Comparison of ENCODE assay signal across 1 cellular context in genomic region chr2:231666171-231667095, GRCh38.
TF ChIP-seq lines count a peak whose summit lies in the region.

No MANE protein-coding gene starts in this region.

TF ChIP-seq in HepG2, 621 proteins besides CTCF, POLR2A, EP300 and RAD21 (continued from another document and continues in another):
- TF ChIP-seq CBX1 (IDR thresholded peaks at IDR 0.05; ENCODE audit: low read depth) (no peak), TBP (CRISPR knock-in tag; IDR thresholded peaks at IDR 0.05) (no peak), HDAC6 (IDR thresholded peaks at IDR 0.05; ENCODE audit: low read depth, low read length) (no peak), SCMH1 (CRISPR knock-in tag; IDR thresholded peaks at IDR 0.05; ENCODE audit: borderline replicate concordance) (no peak), ZNF24 (IDR thresholded peaks at IDR 0.05) (no peak), ZSCAN21 (CRISPR knock-in tag; IDR thresholded peaks at IDR 0.05; ENCODE audit: borderline replicate concordance) (no peak; the same call in 1 of the 2 replicates), MTF2 (CRISPR knock-in tag; IDR thresholded peaks at IDR 0.05; ENCODE audit: borderline replicate concordance) (0 out of 2 replicates have a peak, but pooled peaks have one; percentile 58), ZNF615 (CRISPR knock-in tag; IDR thresholded peaks at IDR 0.05; ENCODE audit: borderline replicate concordance) (no peak), PLSCR1 (CRISPR knock-in tag; IDR thresholded peaks at IDR 0.05; ENCODE audit: borderline replicate concordance) (no peak), HOXA7 (CRISPR knock-in tag; IDR thresholded peaks at IDR 0.05) (no peak), U2AF2 (IDR thresholded peaks at IDR 0.05; ENCODE audit: low read depth, low read length) (no peak), ZMYM4 (CRISPR knock-in tag; IDR thresholded peaks at IDR 0.05) (peak; percentile 52; the same call in 1 of the 2 replicates), ZBTB25 (CRISPR knock-in tag; IDR thresholded peaks at IDR 0.05) (peak; percentile 40; the same call in 1 of the 2 replicates), MAFK (conservative IDR thresholded peaks at IDR 0.05 in 1 of 2, IDR thresholded peaks at IDR 0.05 in 1 of 2; ENCODE audit: low read length in 2 of 2) (no peak), ZNF580 (CRISPR knock-in tag; IDR thresholded peaks at IDR 0.05; ENCODE audit: borderline replicate concordance, low read depth) (no peak; the same call in 1 of the 2 replicates), ZNF883 (CRISPR knock-in tag; IDR thresholded peaks at IDR 0.05; ENCODE audit: not compliant biosample characterization) (peak; percentile 9), KLF6 (CRISPR knock-in tag; IDR thresholded peaks at IDR 0.05) (no peak), ZNF543 (CRISPR knock-in tag; IDR thresholded peaks at IDR 0.05) (no peak), ZNF282 (IDR thresholded peaks at IDR 0.05; ENCODE audit: partially characterized antibody) (no peak), ZNF468 (CRISPR knock-in tag; IDR thresholded peaks at IDR 0.05) (no peak), ZNF792 (CRISPR knock-in tag; IDR thresholded peaks at IDR 0.05) (no peak), ZNF674 (CRISPR knock-in tag; IDR thresholded peaks at IDR 0.05; ENCODE audit: low read depth) (no peak), LBX2 (CRISPR knock-in tag; IDR thresholded peaks at IDR 0.05; ENCODE audit: borderline replicate concordance) (no peak), FUBP1 (CRISPR knock-in tag; IDR thresholded peaks at IDR 0.05; ENCODE audit: borderline replicate concordance) (no peak), ZNF567 (CRISPR knock-in tag; IDR thresholded peaks at IDR 0.05; ENCODE audit: borderline replicate concordance) (peak; percentile 84), ZNF775 (CRISPR knock-in tag; IDR thresholded peaks at IDR 0.05; ENCODE audit: borderline replicate concordance) (no peak), MEF2D (CRISPR knock-in tag; IDR thresholded peaks at IDR 0.05) (peak; percentile 30; the same call in 1 of the 2 replicates), HNRNPL (IDR thresholded peaks at IDR 0.05; ENCODE audit: low read depth, low read length) (peak; percentile 77), ZIK1 (CRISPR knock-in tag; IDR thresholded peaks at IDR 0.05; ENCODE audit: borderline replicate concordance, low read depth) (no peak), ZNF224 (CRISPR knock-in tag; IDR thresholded peaks at IDR 0.05) (no peak), MBNL3 (CRISPR knock-in tag; conservative IDR thresholded peaks at IDR 0.05) (no peak), BHLHE40 (IDR thresholded peaks at IDR 0.05; ENCODE audit: low read length) (no peak), ZSCAN25 (CRISPR knock-in tag; IDR thresholded peaks at IDR 0.05) (no peak), ZNF710 (CRISPR knock-in tag; IDR thresholded peaks at IDR 0.05; ENCODE audit: borderline replicate concordance) (no peak; the same call in 1 of the 2 replicates), ZNF280D (CRISPR knock-in tag; IDR thresholded peaks at IDR 0.05) (peak; percentile 71; the same call in 1 of the 2 replicates), MAX (IDR thresholded peaks at IDR 0.05) (peak; percentile 23; the same call in 1 of the 2 replicates), YEATS4 (CRISPR knock-in tag; IDR thresholded peaks at IDR 0.05; ENCODE audit: borderline replicate concordance) (no peak), FOXA3 (CRISPR knock-in tag; IDR thresholded peaks at IDR 0.05) (peak; percentile 53), ZNF234 (CRISPR knock-in tag; conservative IDR thresholded peaks at IDR 0.05) (no peak), ZNF207 (IDR thresholded peaks at IDR 0.05; ENCODE audit: borderline replicate concordance) (no peak), THAP11 (CRISPR knock-in tag; IDR thresholded peaks at IDR 0.05) (peak; percentile 51), ZNF343 (CRISPR knock-in tag; IDR thresholded peaks at IDR 0.05) (no peak), TGIF2 (CRISPR knock-in tag; IDR thresholded peaks at IDR 0.05) (no peak), ERF (CRISPR knock-in tag; IDR thresholded peaks at IDR 0.05) (no peak), SSRP1 (CRISPR knock-in tag; IDR thresholded peaks at IDR 0.05) (no peak), ZC3H13 (CRISPR knock-in tag; IDR thresholded peaks at IDR 0.05) (no peak), ZNF317 (CRISPR knock-in tag; IDR thresholded peaks at IDR 0.05) (no peak), ETV5 (CRISPR knock-in tag; IDR thresholded peaks at IDR 0.05; ENCODE audit: borderline replicate concordance) (peak; percentile 41), CHD4 (IDR thresholded peaks at IDR 0.05; ENCODE audit: borderline replicate concordance, low read length) (no peak), SMAD3 (CRISPR knock-in tag; IDR thresholded peaks at IDR 0.05) (no peak), HMG20B (CRISPR knock-in tag; conservative IDR thresholded peaks at IDR 0.05) (peak; percentile 61; the same call in 1 of the 2 replicates), ZBTB1 (CRISPR knock-in tag; IDR thresholded peaks at IDR 0.05; ENCODE audit: borderline replicate concordance) (no peak), ELF4 (CRISPR knock-in tag; IDR thresholded peaks at IDR 0.05; ENCODE audit: borderline replicate concordance) (no peak), MEIS2 (CRISPR knock-in tag; IDR thresholded peaks at IDR 0.05) (no peak), ZNF569 (CRISPR knock-in tag; IDR thresholded peaks at IDR 0.05; ENCODE audit: borderline replicate concordance) (no peak), MED8 (CRISPR knock-in tag; IDR thresholded peaks at IDR 0.05; ENCODE audit: insufficient replicate concordance) (no peak), ZNF451 (CRISPR knock-in tag; IDR thresholded peaks at IDR 0.05) (no peak), FOXK1 (CRISPR knock-in tag; IDR thresholded peaks at IDR 0.05; ENCODE audit: borderline replicate concordance, low read depth) (no peak), KLF15 (CRISPR knock-in tag; IDR thresholded peaks at IDR 0.05; ENCODE audit: borderline replicate concordance) (no peak), CSRNP1 (CRISPR knock-in tag; IDR thresholded peaks at IDR 0.05) (peak; percentile 73), ZNF34 (CRISPR knock-in tag; IDR thresholded peaks at IDR 0.05; ENCODE audit: borderline replicate concordance) (no peak), ZNF709 (CRISPR knock-in tag; IDR thresholded peaks at IDR 0.05) (no peak), ZNF350 (CRISPR knock-in tag; IDR thresholded peaks at IDR 0.05; ENCODE audit: borderline replicate concordance, low read depth) (peak; percentile 43; the same call in 1 of the 2 replicates), ZNF354B (CRISPR knock-in tag; IDR thresholded peaks at IDR 0.05) (no peak), SKIL (CRISPR knock-in tag; IDR thresholded peaks at IDR 0.05; ENCODE audit: borderline replicate concordance) (no peak), ASH2L (IDR thresholded peaks at IDR 0.05; ENCODE audit: insufficient read length, low read depth, low read length) (no peak)
